Comparison of ENCODE assay signal across 16 cellular contexts in genomic region chr14:77077040-77077439, GRCh38. TPM values are rescaled to one million over a fixed set of nuclear protein-coding genes. Genes with fewer than 3 reads are reported as not detected.
DNase-seq lines count a peak whose midpoint lies in the region; ATAC-seq and TF ChIP-seq lines count a peak whose summit lies in the region.
"Had no signal": no experiment of that assay in that cellular context is flagged by ENCODE, and none has a peak within 500 bp of the region (broad histone marks: within the 10 kb centered on the region; RNA-seq: fewer than 3 reads in every experiment).

No MANE protein-coding gene starts in this region.

- peak; percentile 29 for ATAC-seq in sciatic nerve
- ATAC-seq in GM21619 (IDR thresholded peaks at IDR 0.05; ENCODE audit: unreplicated experiment) = no peak
- ATAC-seq: A549; stimulated activated memory B cell treated with anti-CD40 and anti-IgM and Interleukin-4, amounts not matched to agents 10 μg/mL and 1 μg/mL and 100 μg/mL, for 72 hours had no signal

- no peak for TF ChIP-seq CTCF in dorsolateral prefrontal cortex (IDR thresholded peaks at IDR 0.05 in 54 of 56, conservative IDR thresholded peaks at IDR 0.05 in 2 of 56; ENCODE audit: low read depth in 1 of 56, partially characterized antibody in 56 of 56)

- no peaks in the 10 kb centered on the region for H4K20me1 ChIP-seq in BLaER1
- H4K20me1 ChIP-seq in GM23248 (ENCODE audit: insufficient read depth) = no peaks in the 10 kb centered on the region

- DNase-seq in dorsolateral prefrontal cortex (no peak), sciatic nerve (ENCODE audit: low spot score) (no peak), SW 1271 (lab: John Stamatoyannopoulos, UW) (no peak), GM23248 (no peak), H4 (ENCODE audit: low spot score) (no peak)
- DNase-seq: activated gamma-delta T cell treated with Interleukin-2 at 50 U/mL for 16 hours; erythroblast; hippocampal formation; NK-92 treated with Interleukin-12 subunit alpha and Interleukin-12 subunit beta, amount 100 ng/mL, for 24 hours; stimulated activated CD4-positive, alpha-beta T cell treated with anti-CD3 and anti-CD28 coated beads, Interleukin-4, amount 100 ng/mL, for 4 hours had no signal

- H3K27me3 ChIP-seq in BLaER1 = no peaks in the 10 kb centered on the region
- H3K27me3 ChIP-seq in dorsolateral prefrontal cortex = no peaks in the 10 kb centered on the region
- H3K27me3 ChIP-seq in iPS-20b (ENCODE audit: insufficient read depth, low read length) = no peaks in the 10 kb centered on the region
- no peaks in the 10 kb centered on the region for H3K27me3 ChIP-seq in GM23248 (replicated peaks; ENCODE audit: insufficient read depth)
- H3K27me3 ChIP-seq: breast epithelium had no signal

- H3K9me3 ChIP-seq in BLaER1 (peaks cover 9% of the 10 kb centered on the region), iPS-20b (ENCODE audit: insufficient read depth, low read depth, low read length) (no peaks in the 10 kb centered on the region), GM23248 (ENCODE audit: low read depth) (no peaks in the 10 kb centered on the region)
- H3K9me3 ChIP-seq: A549 had no signal

- in situ Hi-C loops in GM23248 (cut with MboI) = loop anchor here (25.0 kb wide), 1 partner anchor 365 kb away; no protein-coding TSS in a partner anchor

- no peaks in the 10 kb centered on the region for H3F3A ChIP-seq in GM23248 (ENCODE audit: insufficient read depth)

- H3K79me2 ChIP-seq in GM23248 (ENCODE audit: insufficient read depth) = no peaks in the 10 kb centered on the region

- intact Hi-C loops in dorsolateral prefrontal cortex (cut with DNase I) (no loop called here), sciatic nerve (cut with DNase I) (no loop called here)

- H3K4me3 ChIP-seq in BLaER1 = no peak overlapping the region
- H3K4me3 ChIP-seq in dorsolateral prefrontal cortex = no peak overlapping the region
- no peak overlapping the region for H3K4me3 ChIP-seq in iPS-20b (ENCODE audit: low read length)
- H3K4me3 ChIP-seq in GM23248 = no peak overlapping the region
- H3K4me3 ChIP-seq: A549 had no signal

- WGBS in GM23248 (ENCODE audit: low coverage in 1 of 2, low lambda C conversion rate in 2 of 2, missing lambda C conversion rate in 2 of 2), 2 experiments = 87 to 95% methylated on average over 3 of the region's 3 CpGs

- H2AFZ ChIP-seq in GM23248 = no peak overlapping the region

- H3K9ac ChIP-seq in BLaER1 = no peak overlapping the region
- H3K9ac ChIP-seq in iPS-20b (ENCODE audit: low read depth, low read length) = peak overlapping the region; percentile 62; the same call in 1 of the 2 replicates
- no peak overlapping the region for H3K9ac ChIP-seq in GM23248

- H3K4me2 ChIP-seq in BLaER1 (peak overlapping the region; percentile 64), GM23248 (ENCODE audit: unreplicated experiment) (no peak overlapping the region)

- H3K36me3 ChIP-seq in BLaER1 (no peaks in the 10 kb centered on the region), iPS-20b (ENCODE audit: insufficient read depth, low read depth, low read length) (no peaks in the 10 kb centered on the region), GM23248 (ENCODE audit: low read depth) (no peaks in the 10 kb centered on the region)
- H3K36me3 ChIP-seq: breast epithelium had no signal

- H3K27ac ChIP-seq in BLaER1 = no peak overlapping the region
- H3K27ac ChIP-seq in dorsolateral prefrontal cortex = peak overlapping the region in 41 of 59 donors; percentile 4 to 85 (median 59)
- H3K27ac ChIP-seq in iPS-20b (ENCODE audit: low read length) = no peak overlapping the region
- H3K27ac ChIP-seq in GM23248 = no peak overlapping the region

- H3K4me1 ChIP-seq in BLaER1 (peaks cover 57% of the 10 kb centered on the region), iPS-20b (ENCODE audit: insufficient read depth, low read length) (peaks cover 13% of the 10 kb centered on the region; the same call in 1 of the 2 replicates), GM23248 (ENCODE audit: insufficient read depth) (peaks cover 3% of the 10 kb centered on the region)
- H3K4me1 ChIP-seq: breast epithelium had no signal

- no peaks in the 10 kb centered on the region for H3K9me2 ChIP-seq in GM23248 (ENCODE audit: insufficient read depth)

RNA-seq across cellular contexts. Expression of gene CIPC, which starts 21.0 kb away (rescaled TPM):
- total RNA-seq in dorsolateral prefrontal cortex (100 to 1,000 TPM in 30 of 120 experiments, 10 to 100 TPM in 90; 63.6 to 149 (median 93.0) TPM), sciatic nerve (39.5 TPM)
- 10.8 and 14.4 TPM in 2 replicates for total RNA-seq in GM23248 (2014; rRNA removed; shearing (Covaris generic))
- polyA plus RNA-seq in GM23248 (2016; fragmentation: Nextera tagmentation; extraction: Ambion mirVana) = 5.5 and 5.6 TPM in 2 replicates
- total RNA-seq in H4 (2014; rRNA removed; shearing (Covaris generic)) = 13.6 and 22.9 TPM in 2 replicates

RNA-seq across cellular contexts. Expression of gene IRF2BPL, which starts 48.5 kb away (rescaled TPM):
- total RNA-seq in dorsolateral prefrontal cortex (10 to 100 TPM; 30.1 to 62.8 (median 41.3) TPM), sciatic nerve (59.6 TPM)
- total RNA-seq in GM23248 (2014; rRNA removed; shearing (Covaris generic)) = 43.4 and 51.0 TPM in 2 replicates
- 4.8 and 4.9 TPM in 2 replicates for polyA plus RNA-seq in GM23248 (2016; fragmentation: Nextera tagmentation; extraction: Ambion mirVana)
- total RNA-seq in H4 (2014; rRNA removed; shearing (Covaris generic)) = 8.7 and 17.5 TPM in 2 replicates

Comparison
In these comparisons a context has a peak if more than half of its experiments do, and no peak if none do; other contexts are left out.
1. H3K27ac ChIP-seq: peak in dorsolateral prefrontal cortex (41 of 59); none in BLaER1 (single experiment), iPS-20b (single experiment) and GM23248 (single experiment).